8 cellular contexts compared by ENCODE assay signal in genomic region chr18:54358495-54358793, GRCh38. TPM values are rescaled to one million over a fixed set of nuclear protein-coding genes. Genes with fewer than 3 reads are reported as not detected.
A peak's percentile ranks its signal among the peaks of the same experiment; 100 is the strongest.
DNase-seq lines count a peak whose midpoint lies in the region; ATAC-seq, FAIRE-seq and TF ChIP-seq lines count a peak whose summit lies in the region.

No MANE protein-coding gene starts in this region.

- H3K27me3 ChIP-seq in lower lobe of right lung (ENCODE audit: low read depth), result no peaks in the 10 kb centered on the region

- H3K4me1 Mint-ChIP-seq in type B pancreatic cell (ENCODE audit: unreplicated experiment), result peaks cover 7% of the 10 kb centered on the region

- no peak for FAIRE-seq in D721Med (lab: Jason Lieb, UNC)

- ATAC-seq in GM21526 (IDR thresholded peaks at IDR 0.05; ENCODE audit: low FRiP score, unreplicated experiment), result peak; percentile 19
- peak; percentile 33 to 63 for ATAC-seq in lower lobe of right lung

- H3K9me3 Mint-ChIP-seq in type B pancreatic cell, result no peaks in the 10 kb centered on the region

- peak overlapping the region; percentile 65 for H3K27ac ChIP-seq in lower lobe of right lung

- DNase-seq in ELR (ENCODE audit: low read depth) (peak; percentile 39), LoVo (ENCODE audit: low spot score) (peak; percentile 7), choroid plexus epithelial cell (ENCODE audit: low read depth) (peak; percentile 29), lower lobe of right lung (no peak), type B pancreatic cell (ENCODE audit: extremely low spot score, unreplicated experiment) (no peak), D721Med (ENCODE audit: insufficient read length, low spot score) (no peak)
- DNase-seq in stimulated activated CD4-positive, alpha-beta T cell treated with anti-CD3 and anti-CD28 coated beads, Interleukin-12 subunit alpha, Interleukin-12 subunit beta, amount 100 ng/mL, for 4 hours, result no peak

- TF ChIP-seq CTCF in choroid plexus epithelial cell (conservative IDR thresholded peaks at IDR 0.05; ENCODE audit: low read depth, low read length) (no peak), lower lobe of right lung (IDR thresholded peaks at IDR 0.05) (no peak), type B pancreatic cell (conservative IDR thresholded peaks at IDR 0.05) (no peak), D721Med (IDR thresholded peaks at IDR 0.05; ENCODE audit: insufficient read depth, missing control alignments) (no peak)

- peak overlapping the region; percentile 99 for H3K4me3 Mint-ChIP-seq in type B pancreatic cell

- H3K4me3 ChIP-seq in choroid plexus epithelial cell (ENCODE audit: low read depth, low read length) (peak overlapping the region; percentile 68), lower lobe of right lung (peak overlapping the region; percentile 67)

- no peaks in the 10 kb centered on the region for H3K9me3 ChIP-seq in lower lobe of right lung

- H3K36me3 Mint-ChIP-seq in type B pancreatic cell, result peaks cover 14% of the 10 kb centered on the region

- intact Hi-C loops in lower lobe of right lung (cut with DNase I), result no loop called here

- peaks cover 2% of the 10 kb centered on the region for H3K27me3 Mint-ChIP-seq in type B pancreatic cell

- peak overlapping the region; percentile 94 for H3K27ac Mint-ChIP-seq in type B pancreatic cell

- H3K36me3 ChIP-seq in lower lobe of right lung, result no peaks in the 10 kb centered on the region

- peaks cover 8% of the 10 kb centered on the region for H3K4me1 ChIP-seq in lower lobe of right lung

RNA-seq across cellular contexts. Expression of gene C18orf54, which starts 0.7 kb away (rescaled TPM):
- 3.9 TPM for total RNA-seq in lower lobe of right lung
- total RNA-seq in type B pancreatic cell (ENCODE audit: low replicate concordance), result 3.8 and 18.4 TPM in 2 replicates

RNA-seq across cellular contexts. Expression of gene STARD6, which starts 0.8 kb away (rescaled TPM):
- total RNA-seq in lower lobe of right lung (not detected), type B pancreatic cell (ENCODE audit: low replicate concordance) (not detected in 2 replicates)

Comparison
In these comparisons a context has a peak if more than half of its experiments do, and no peak if none do; other contexts are left out.
1. DNase-seq: peak in ELR (single experiment), LoVo (single experiment) and choroid plexus epithelial cell (single experiment); none in lower lobe of right lung (single experiment), type B pancreatic cell (single experiment), stimulated activated CD4-positive, alpha-beta T cell treated with anti-CD3 and anti-CD28 coated beads, Interleukin-12 subunit alpha, Interleukin-12 subunit beta, amount 100 ng/mL, for 4 hours (single experiment) and D721Med (single experiment).